Comparison of ENCODE assay signal across 8 cellular contexts in the genomic region with DNA sequence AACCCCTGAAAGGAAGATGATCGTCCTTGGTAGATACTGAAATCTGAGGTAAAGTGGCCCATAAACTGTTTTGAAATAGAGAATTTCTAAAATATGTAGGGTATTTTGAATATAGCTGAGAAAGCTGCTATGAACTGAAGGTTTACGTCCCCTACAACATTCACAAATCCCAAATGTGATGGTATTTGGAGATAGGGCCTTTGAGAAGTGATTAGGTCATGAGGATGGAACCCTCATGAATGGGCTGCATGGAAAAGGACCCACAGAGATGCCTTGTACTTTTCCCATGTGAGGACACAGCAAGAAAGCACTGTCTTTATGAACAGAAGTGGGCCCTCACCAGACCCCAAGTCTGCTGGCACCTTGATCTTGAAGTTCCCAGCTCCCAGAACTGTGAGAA.
"Had no signal": no experiment of that assay in that cellular context is flagged by ENCODE, and none has a peak within 500 bp of the region (broad histone marks: within the 10 kb centered on the region; RNA-seq: fewer than 3 reads in every experiment).

No MANE protein-coding gene starts in this region.

- H3K9me3 ChIP-seq: HAP-1 had no signal

- H3K4me3 Mint-ChIP-seq: HFFc6 had no signal

- H2AFZ ChIP-seq: GM23248 had no signal

- H3K27ac Mint-ChIP-seq: HFFc6 had no signal

- ATAC-seq: HCT116, HepG2 had no signal

- DNase-seq: GM23248, GOT3, H7, HFFc6 had no signal

- H3K9me3 Mint-ChIP-seq: HFFc6 had no signal

- FAIRE-seq: HepG2 had no signal

- H3K9ac ChIP-seq: GM23248 had no signal

- H3K4me3 ChIP-seq: GM23248, HAP-1 had no signal

- H3K27ac ChIP-seq: GM23248, HL-60 had no signal
